ENCODE assay signal across 27 cellular contexts in genomic region chr4:148184922-148185321, GRCh38.
"Had no signal": no experiment of that assay in that cellular context is flagged by ENCODE, and none has a peak within 500 bp of the region (broad histone marks: within the 10 kb centered on the region; RNA-seq: fewer than 3 reads in every experiment).

No MANE protein-coding gene starts in this region.

- H3K4me1 ChIP-seq: left lung, lower lobe of right lung, prostate gland, tibial nerve, uterus had no signal

- H3K27me3 ChIP-seq: left lung, pancreas, tibial nerve, uterus had no signal

- H3K4me3 Mint-ChIP-seq: naive B cell; natural killer cell treated with Interleukin-12 subunit alpha and Interleukin-12 subunit beta and Interleukin-15 and Interleukin-18, amount 100 ng/mL, for 72 hours; neural crest cell; stimulated activated memory B cell treated with anti-CD40 and anti-IgM and Interleukin-4, amounts not matched to agents 10 μg/mL and 1 μg/mL and 100 μg/mL, for 72 hours; stimulated activated naive CD8-positive, alpha-beta T cell treated with anti-CD3 and anti-CD28 coated beads, Interleukin-15, amount 100 ng/mL, for 72 hours; type B pancreatic cell had no signal

- H3K9me3 ChIP-seq: lower lobe of right lung, pancreas, prostate gland, tibial nerve, uterus had no signal

- H3K36me3 ChIP-seq: left lung, lower lobe of right lung, pancreas, prostate gland, uterus had no signal

- FAIRE-seq: keratinocyte, pancreas had no signal

- DNase-seq: hippocampal formation; kidney glomerular epithelial cell; left cardiac atrium; left lung; lower lobe of right lung; mammary epithelial cell; mesenchymal stem cell; naive B cell; nucleus accumbens; pancreas; posterior cingulate gyrus; retina; right cardiac atrium; stimulated activated CD4-positive, alpha-beta T cell treated with anti-CD3 and anti-CD28 coated beads, Interleukin-4, amount 100 ng/mL, for 24 hours; stimulated activated naive CD4-positive, alpha-beta T cell treated with Interleukin-2 at 50 U/mL for 16 hours; stimulated activated naive CD8-positive, alpha-beta T cell treated with anti-CD3 and anti-CD28 coated beads, Interleukin-15, amount 100 ng/mL, for 72 hours; substantia nigra; uterus had no signal

- ATAC-seq: left cardiac atrium; left lung; lower lobe of right lung; pancreas; right cardiac atrium; sciatic nerve; stimulated activated memory B cell treated with anti-CD40 and anti-IgM and Interleukin-4, amounts not matched to agents 10 μg/mL and 1 μg/mL and 100 μg/mL, for 72 hours; stimulated activated naive CD8-positive, alpha-beta T cell treated with anti-CD3 and anti-CD28 coated beads, Interleukin-15, amount 100 ng/mL, for 72 hours had no signal

- H3K4me3 ChIP-seq: left lung, lower lobe of right lung, pancreas, prostate gland, skin epidermis, tibial nerve, uterus had no signal

- H3K27ac Mint-ChIP-seq: naive B cell; natural killer cell treated with Interleukin-12 subunit alpha and Interleukin-12 subunit beta and Interleukin-15 and Interleukin-18, amount 100 ng/mL, for 72 hours; stimulated activated memory B cell treated with anti-CD40 and anti-IgM and Interleukin-4, amounts not matched to agents 10 μg/mL and 1 μg/mL and 100 μg/mL, for 72 hours; type B pancreatic cell had no signal

- H3K27ac ChIP-seq: left lung, lower lobe of right lung, pancreas, prostate gland, skin epidermis, tibial nerve, uterus had no signal

- H3K36me3 Mint-ChIP-seq: natural killer cell treated with Interleukin-12 subunit alpha and Interleukin-12 subunit beta and Interleukin-15 and Interleukin-18, amount 100 ng/mL, for 72 hours; type B pancreatic cell had no signal

- H3K27me3 Mint-ChIP-seq: naive B cell; stimulated activated memory B cell treated with anti-CD40 and anti-IgM and Interleukin-4, amounts not matched to agents 10 μg/mL and 1 μg/mL and 100 μg/mL, for 72 hours; stimulated activated naive CD8-positive, alpha-beta T cell treated with anti-CD3 and anti-CD28 coated beads, Interleukin-15, amount 100 ng/mL, for 72 hours; type B pancreatic cell had no signal

- H3K4me1 Mint-ChIP-seq: neural crest cell had no signal
